Comparison of ENCODE assay signal across 8 cellular contexts in genomic region chr10:86366033-86366901, GRCh38. TPM values are rescaled to one million over a fixed set of nuclear protein-coding genes. Genes with fewer than 3 reads are reported as not detected.
A peak's percentile ranks its signal among the peaks of the same experiment; 100 is the strongest.
DNase-seq lines count a peak whose midpoint lies in the region; ATAC-seq, FAIRE-seq and TF ChIP-seq lines count a peak whose summit lies in the region.

GRID1 (minus strand) TSS chr10:86366795.

- peaks cover 0 to 9% of the 10 kb centered on the region in 2 experiments; a peak in 2 of 3 replicates for H3K36me3 ChIP-seq in HEK293 (ENCODE audit: control insufficient read depth in 2 of 2, insufficient read depth in 1 of 2, low read length in 2 of 2)
- H3K36me3 ChIP-seq in esophagus muscularis mucosa, result no peaks in the 10 kb centered on the region
- H3K36me3 ChIP-seq in aorta (ENCODE audit: control insufficient read depth in 1 of 2, insufficient read depth in 2 of 2, low read length in 1 of 2), result no peaks in the 10 kb centered on the region

- H3K27ac ChIP-seq in HEK293 (ENCODE audit: extremely low read depth, low read depth, low read length) (peak within 1 kb of the TSS; percentile 77; the same call in 1 of the 2 replicates), esophagus muscularis mucosa (replicated peaks in 1 of 4) (peak within 1 kb of the TSS in 1 of 4 donors; percentile 26), aorta (ENCODE audit: low read depth in 1 of 2, low read length in 2 of 2) (no peak within 1 kb of the TSS)

- TF ChIP-seq CTCF in D721Med (IDR thresholded peaks at IDR 0.05; ENCODE audit: insufficient read depth, missing control alignments) (no peak), HEK293 (tag by site-specific recombination; IDR thresholded peaks at IDR 0.05) (no peak), esophagus muscularis mucosa (IDR thresholded peaks at IDR 0.05) (no peak)

- no peak within 1 kb of the TSS for H3K27ac Mint-ChIP-seq in T-helper 1 cell treated with Interleukin-12 subunit alpha and Interleukin-12 subunit beta and Interleukin-4 antibody, amounts not matched to agents 30 μg/mL and 1 μg/mL, for 36 hours
- H3K27ac Mint-ChIP-seq in naive B cell, result peak within 1 kb of the TSS in 1 of 6 donors; percentile 83

- POLR2A ChIA-PET in HEK293 (lab: Yijun Ruan, JAX), result interaction anchor here (0.6 to 2.4 kb wide), 4 partner anchors 34 to 218 kb away, joined by 3 to 9 read pairs (median 4); no protein-coding TSS in a partner anchor

- intact Hi-C loops in esophagus muscularis mucosa (cut with DNase I) (no loop called here), aorta (cut with DNase I) (no loop called here)

- peaks cover 5% of the 10 kb centered on the region for H3K4me1 Mint-ChIP-seq in T-helper 1 cell treated with Interleukin-12 subunit alpha and Interleukin-12 subunit beta and Interleukin-4 antibody, amounts not matched to agents 30 μg/mL and 1 μg/mL, for 36 hours (ENCODE audit: low read depth)
- peaks cover 10 to 29% (median 28%) of the 10 kb centered on the region in 3 donors for H3K4me1 Mint-ChIP-seq in naive B cell

- peak; percentile 62 for DNase-seq in D721Med (ENCODE audit: insufficient read length, low spot score)
- DNase-seq in esophagus muscularis mucosa (ENCODE audit: extremely low spot score), result no peak
- DNase-seq in naive B cell, result no peak
- DNase-seq in aorta, result peak in 1 of 2 donors; percentile 81
- no peak for DNase-seq in GF-D8 (lab: John Stamatoyannopoulos, UW)
- DNase-seq in DMS79 treated with DMSO at 0.1 percent for 48 hours (lab: John Stamatoyannopoulos, UW), result no peak

- no peak for TF ChIP-seq EP300 in esophagus muscularis mucosa (IDR thresholded peaks at IDR 0.05)

- H3K36me3 Mint-ChIP-seq in T-helper 1 cell treated with Interleukin-12 subunit alpha and Interleukin-12 subunit beta and Interleukin-4 antibody, amounts not matched to agents 30 μg/mL and 1 μg/mL, for 36 hours (ENCODE audit: low read depth), result peaks cover 2% of the 10 kb centered on the region
- H3K36me3 Mint-ChIP-seq in naive B cell, result peaks cover 0 to 8% of the 10 kb centered on the region in 2 donors

- peak within 1 kb of the TSS; percentile 53 for H3K4me3 ChIP-seq in HEK293 (ENCODE audit: low read depth, low read length)
- H3K4me3 ChIP-seq in esophagus muscularis mucosa, result peak within 1 kb of the TSS; percentile 57 to 69 (median 60)
- peak within 1 kb of the TSS; percentile 56 to 60 for H3K4me3 ChIP-seq in aorta (ENCODE audit: low read length in 2 of 2)

- no peak for FAIRE-seq in D721Med (lab: Jason Lieb, UNC)

- no peak for TF ChIP-seq POLR2A in esophagus muscularis mucosa (IDR thresholded peaks at IDR 0.05; ENCODE audit: low read depth)

- peaks cover 10 to 89% (median 41%) of the 10 kb centered on the region in 4 donors for H3K27me3 ChIP-seq in esophagus muscularis mucosa
- no peaks in the 10 kb centered on the region for H3K27me3 ChIP-seq in aorta (ENCODE audit: control insufficient read depth in 1 of 2, insufficient read depth in 2 of 2, low read length in 1 of 2)

- H3K4me1 ChIP-seq in HEK293 (ENCODE audit: control insufficient read depth, insufficient read depth, low read length) (peaks cover 4% of the 10 kb centered on the region), esophagus muscularis mucosa (peaks cover 23 to 53% (median 46%) of the 10 kb centered on the region in 4 donors), aorta (ENCODE audit: control insufficient read depth in 1 of 2, insufficient read depth in 2 of 2, low read length in 2 of 2) (no peaks in the 10 kb centered on the region)

- CTCF ChIA-PET in HEK293 (lab: Yijun Ruan, JAX), result interaction anchor here (0.6 to 0.7 kb wide), 2 partner anchors 232 to 242 kb away, joined by 3 to 4 read pairs; no protein-coding TSS in a partner anchor

- 3% methylated on average over 23 of the region's 119 CpGs for WGBS in esophagus muscularis mucosa
- WGBS in aorta, 2 donors, result 1% methylated on average over 46 to 118 of the region's 119 CpGs

- no peaks in the 10 kb centered on the region for H3K9me3 Mint-ChIP-seq in T-helper 1 cell treated with Interleukin-12 subunit alpha and Interleukin-12 subunit beta and Interleukin-4 antibody, amounts not matched to agents 30 μg/mL and 1 μg/mL, for 36 hours
- H3K9me3 Mint-ChIP-seq in naive B cell, result peaks cover 0 to 1% (median 0%) of the 10 kb centered on the region in 7 donors

- ATAC-seq in naive B cell (ENCODE audit: low read depth in 2 of 2) (peak; percentile 20 to 22), aorta (ENCODE audit: low FRiP score) (no peak)

- H3K27me3 Mint-ChIP-seq in T-helper 1 cell treated with Interleukin-12 subunit alpha and Interleukin-12 subunit beta and Interleukin-4 antibody, amounts not matched to agents 30 μg/mL and 1 μg/mL, for 36 hours (ENCODE audit: low read depth), result peaks cover 74% of the 10 kb centered on the region
- H3K27me3 Mint-ChIP-seq in naive B cell, result peaks cover 54 to 83% (median 73%) of the 10 kb centered on the region in 3 donors

- H3K9me3 ChIP-seq in HEK293 (ENCODE audit: control insufficient read depth, insufficient read depth, low read depth, low read length) (no peaks in the 10 kb centered on the region), esophagus muscularis mucosa (no peaks in the 10 kb centered on the region), aorta (ENCODE audit: control insufficient read depth, low read length) (no peaks in the 10 kb centered on the region)

- peak within 1 kb of the TSS; percentile 41 for H3K4me3 Mint-ChIP-seq in T-helper 1 cell treated with Interleukin-12 subunit alpha and Interleukin-12 subunit beta and Interleukin-4 antibody, amounts not matched to agents 30 μg/mL and 1 μg/mL, for 36 hours
- peak within 1 kb of the TSS; percentile 46 to 87 (median 77) for H3K4me3 Mint-ChIP-seq in naive B cell

TF ChIP-seq in HEK293, 187 proteins besides CTCF, POLR2A, EP300 and RAD21 (continues in another document):
- TF ChIP-seq EGR2 (tag by site-specific recombination; IDR thresholded peaks at IDR 0.05; ENCODE audit: low read depth) (no peak), WT1 (tag by site-specific recombination; IDR thresholded peaks at IDR 0.05) (no peak), ZSCAN30 (tag by site-specific recombination; IDR thresholded peaks at IDR 0.05) (0 out of 2 replicates have a peak, but pooled peaks have one; percentile 23), ZNF404 (tag by site-specific recombination; IDR thresholded peaks at IDR 0.05) (no peak), ZNF174 (tag by site-specific recombination; IDR thresholded peaks at IDR 0.05) (no peak), ZNF138 (tag by site-specific recombination; IDR thresholded peaks at IDR 0.05; ENCODE audit: borderline replicate concordance) (no peak), BCL11B (tag by site-specific recombination; IDR thresholded peaks at IDR 0.05; ENCODE audit: low read depth) (no peak), ZNF660 (tag by site-specific recombination; IDR thresholded peaks at IDR 0.05) (peak; percentile 45; the same call in 1 of the 2 replicates), ATF2 (tag by site-specific recombination; IDR thresholded peaks at IDR 0.05; ENCODE audit: low read depth) (no peak), PRDM1 (tag by site-specific recombination; IDR thresholded peaks at IDR 0.05) (no peak), KLF9 (tag by site-specific recombination; IDR thresholded peaks at IDR 0.05; ENCODE audit: low read depth) (no peak), ZBTB1 (tag by site-specific recombination; IDR thresholded peaks at IDR 0.05) (no peak), ZNF561 (tag by site-specific recombination; IDR thresholded peaks at IDR 0.05; ENCODE audit: borderline replicate concordance) (peak; percentile 66; the same call in 1 of the 2 replicates), ZNF585B (tag by site-specific recombination; IDR thresholded peaks at IDR 0.05) (no peak), ZBTB26 (tag by site-specific recombination; optimal IDR thresholded peaks at IDR 0.05) (peak; percentile 49), ZBTB20 (tag by site-specific recombination; IDR thresholded peaks at IDR 0.05) (peak; percentile 68; the same call in 1 of the 2 replicates), KLF16 (tag by site-specific recombination; IDR thresholded peaks at IDR 0.05) (no peak), GLIS1 (tag by site-specific recombination; IDR thresholded peaks at IDR 0.05) (no peak)

RNA-seq across cellular contexts. Expression of gene GRID1, which starts in this region (rescaled TPM):
- 1 to 10 TPM in 2 of 4 donors, under 1 TPM in 2; under 0.01 to 1.3 (median 1.1) TPM for total RNA-seq in esophagus muscularis mucosa
- not detected for polyA plus RNA-seq in naive B cell (ENCODE audit: low read depth in 6 of 6)
- total RNA-seq in aorta, result 1 to 10 TPM; 1.1 to 3.8 TPM
- not detected for polyA plus RNA-seq in aorta

Comparison
In these comparisons a context has a peak if more than half of its experiments do, and no peak if none do; other contexts are left out.
1. Peak in ATAC-seq in naive B cell; RNA of the gene not detected or under 1 TPM.